ENCODE assay signal across 1 cellular context in genomic region chr3:33113772-33114621, GRCh38.
TF ChIP-seq lines count a peak whose summit lies in the region.

CRTAP (plus strand) TSS chr3:33114014; CDS start chr3:33114078, 64 bp downstream.

TF ChIP-seq in HepG2, 621 proteins besides CTCF, POLR2A, EP300 and RAD21 (continued from another document and continues in another):
- TF ChIP-seq CSRNP2 (CRISPR knock-in tag; conservative IDR thresholded peaks at IDR 0.05; ENCODE audit: low read depth) (no peak), ZNF83 (CRISPR knock-in tag; IDR thresholded peaks at IDR 0.05; ENCODE audit: borderline replicate concordance) (no peak), CHD4 (IDR thresholded peaks at IDR 0.05; ENCODE audit: borderline replicate concordance, low read length) (no peak), ZNF460 (CRISPR knock-in tag; IDR thresholded peaks at IDR 0.05; ENCODE audit: borderline replicate concordance) (no peak), REST (IDR thresholded peaks at IDR 0.05; ENCODE audit: borderline replicate concordance in 1 of 2, low read depth in 1 of 2, low read length in 2 of 2) (peak in 1 of 2 experiments; percentile 13; a peak in 1 of 4 replicates), FOXP4 (CRISPR knock-in tag; IDR thresholded peaks at IDR 0.05) (no peak), ZKSCAN8 (CRISPR knock-in tag; IDR thresholded peaks at IDR 0.05; ENCODE audit: borderline replicate concordance) (no peak), MIER2 (CRISPR knock-in tag; IDR thresholded peaks at IDR 0.05) (no peak), ZNF451 (CRISPR knock-in tag; IDR thresholded peaks at IDR 0.05) (peak; percentile 89), ZBTB34 (CRISPR knock-in tag; IDR thresholded peaks at IDR 0.05) (0 out of 2 replicates have a peak, but pooled peaks have one; percentile 40), ZNF251 (CRISPR knock-in tag; IDR thresholded peaks at IDR 0.05) (no peak), ZNF720 (CRISPR knock-in tag; IDR thresholded peaks at IDR 0.05) (no peak), CREM (IDR thresholded peaks at IDR 0.05) (no peak), CREM (CRISPR knock-in tag; IDR thresholded peaks at IDR 0.05) (no peak), ZNF160 (CRISPR knock-in tag; IDR thresholded peaks at IDR 0.05) (no peak), ZNF263 (CRISPR knock-in tag; IDR thresholded peaks at IDR 0.05) (no peak), STAT5B (CRISPR knock-in tag; IDR thresholded peaks at IDR 0.05) (no peak), CENPT (CRISPR knock-in tag; IDR thresholded peaks at IDR 0.05; ENCODE audit: low read depth) (no peak), MATR3 (CRISPR knock-in tag; IDR thresholded peaks at IDR 0.05) (no peak), HDAC1 (CRISPR knock-in tag; IDR thresholded peaks at IDR 0.05) (peak; percentile 49; the same call in 1 of the 2 replicates), GZF1 (CRISPR knock-in tag; IDR thresholded peaks at IDR 0.05) (no peak), RXRB (CRISPR knock-in tag; IDR thresholded peaks at IDR 0.05; ENCODE audit: borderline replicate concordance) (no peak), TOPORS (CRISPR knock-in tag; IDR thresholded peaks at IDR 0.05) (0 out of 2 replicates have a peak, but pooled peaks have one; percentile 80), ZMAT3 (CRISPR knock-in tag; conservative IDR thresholded peaks at IDR 0.05) (peak; percentile 51; the same call in 1 of the 2 replicates), HNRNPLL (IDR thresholded peaks at IDR 0.05; ENCODE audit: low read depth, low read length, poor library complexity, severe bottlenecking) (peak; percentile 98), ZNF574 (CRISPR knock-in tag; IDR thresholded peaks at IDR 0.05) (peak; percentile 73; the same call in 1 of the 2 replicates), TRAFD1 (CRISPR knock-in tag; IDR thresholded peaks at IDR 0.05; ENCODE audit: borderline replicate concordance) (no peak), ZNF468 (CRISPR knock-in tag; IDR thresholded peaks at IDR 0.05) (no peak), ZNF501 (CRISPR knock-in tag; IDR thresholded peaks at IDR 0.05) (peak; percentile 45; the same call in 1 of the 2 replicates), ZNF546 (CRISPR knock-in tag; conservative IDR thresholded peaks at IDR 0.05) (peak; percentile 95), ZBTB44 (CRISPR knock-in tag; IDR thresholded peaks at IDR 0.05) (peak; percentile 30), LRRFIP1 (CRISPR knock-in tag; conservative IDR thresholded peaks at IDR 0.05) (no peak), XRCC5 (optimal IDR thresholded peaks at IDR 0.05; ENCODE audit: low read length) (no peak), E2F5 (CRISPR knock-in tag; conservative IDR thresholded peaks at IDR 0.05) (no peak), THAP8 (CRISPR knock-in tag; IDR thresholded peaks at IDR 0.05; ENCODE audit: borderline replicate concordance) (no peak), ZNF17 (CRISPR knock-in tag; IDR thresholded peaks at IDR 0.05) (no peak), FOXK1 (CRISPR knock-in tag; IDR thresholded peaks at IDR 0.05; ENCODE audit: borderline replicate concordance, low read depth) (no peak), PHF20 (CRISPR knock-in tag; IDR thresholded peaks at IDR 0.05) (peak; percentile 66), MTA1 (CRISPR knock-in tag; IDR thresholded peaks at IDR 0.05; ENCODE audit: borderline replicate concordance) (peak; percentile 57; the same call in 1 of the 2 replicates), TCF7L2 (IDR thresholded peaks at IDR 0.05; ENCODE audit: low read depth, low read length) (no peak), NCOA2 (CRISPR knock-in tag; IDR thresholded peaks at IDR 0.05) (no peak), CCDC6 (CRISPR knock-in tag; IDR thresholded peaks at IDR 0.05) (peak; percentile 89), HHEX (CRISPR knock-in tag; IDR thresholded peaks at IDR 0.05) (no peak), JUND (CRISPR knock-in tag; IDR thresholded peaks at IDR 0.05) (no peak), HMG20B (CRISPR knock-in tag; conservative IDR thresholded peaks at IDR 0.05) (0 out of 2 replicates have a peak, but pooled peaks have one; percentile 25), ZZZ3 (CRISPR knock-in tag; IDR thresholded peaks at IDR 0.05; ENCODE audit: borderline replicate concordance) (no peak), ZNF101 (CRISPR knock-in tag; IDR thresholded peaks at IDR 0.05; ENCODE audit: borderline replicate concordance, low read depth) (no peak), ISL2 (CRISPR knock-in tag; IDR thresholded peaks at IDR 0.05) (no peak)
